13 cellular contexts compared by ENCODE assay signal in genomic region chr3:171282041-171282440, GRCh38.
A peak's percentile ranks its signal among the peaks of the same experiment; 100 is the strongest.
DNase-seq lines count a peak whose midpoint lies in the region; ATAC-seq and TF ChIP-seq lines count a peak whose summit lies in the region.
"Had no signal": no experiment of that assay in that cellular context is flagged by ENCODE, and none has a peak within 500 bp of the region (broad histone marks: within the 10 kb centered on the region; RNA-seq: fewer than 3 reads in every experiment).

No MANE protein-coding gene starts in this region.

- TF ChIP-seq CTCF in VCaP (conservative IDR thresholded peaks at IDR 0.05), result no peak

- peak; percentile 51 for DNase-seq in EL
- peak; percentile 59 for DNase-seq in fibroblast of peridontal ligament (ENCODE audit: extremely low read depth)
- DNase-seq in pulmonary artery endothelial cell (ENCODE audit: low read depth, low spot score), result peak; percentile 47
- DNase-seq in iPS-NIHi7 (ENCODE audit: extremely low spot score), result no peak
- DNase-seq in NCI-H510A treated with DMSO at 0.1 percent for 48 hours (lab: John Stamatoyannopoulos, UW), result no peak
- DNase-seq: activated CD8-positive, alpha-beta T cell treated with anti-CD3 and anti-CD28 coated beads, Interleukin-2, amount 10 ng/mL, durations not matched to agents 7 days and 5 days; left lung; NCI-H1048; occipital lobe; T-helper 1 cell had no signal

- ATAC-seq in HG03175 (IDR thresholded peaks at IDR 0.05; ENCODE audit: unreplicated experiment), result no peak
- no peak for ATAC-seq in GM18517 (IDR thresholded peaks at IDR 0.05; ENCODE audit: unreplicated experiment)
- ATAC-seq: activated CD8-positive, alpha-beta T cell treated with anti-CD3 and anti-CD28 coated beads, Interleukin-2, amount 10 ng/mL, durations not matched to agents 7 days and 5 days; left lung had no signal

- H3K27ac ChIP-seq in VCaP, result peak overlapping the region; percentile 23

Comparison
In these comparisons a context has a peak if more than half of its experiments do, and no peak if none do; other contexts are left out.
1. DNase-seq: peak in EL (single experiment), fibroblast of peridontal ligament (single experiment) and pulmonary artery endothelial cell (single experiment); none in iPS-NIHi7 (single experiment) and NCI-H510A treated with DMSO at 0.1 percent for 48 hours (single experiment).